21 cellular contexts compared by ENCODE assay signal in genomic region chr4:134740290-134740689, GRCh38.
DNase-seq lines count a peak whose midpoint lies in the region; ATAC-seq and TF ChIP-seq lines count a peak whose summit lies in the region.
"Had no signal": no experiment of that assay in that cellular context is flagged by ENCODE, and none has a peak within 500 bp of the region (broad histone marks: within the 10 kb centered on the region; RNA-seq: fewer than 3 reads in every experiment).

No MANE protein-coding gene starts in this region.

- peak; percentile 90 for ATAC-seq in GM18861 (IDR thresholded peaks at IDR 0.05; ENCODE audit: unreplicated experiment)
- peak; percentile 88 for ATAC-seq in HG02852 (IDR thresholded peaks at IDR 0.05; ENCODE audit: unreplicated experiment)
- peak; percentile 51 for ATAC-seq in HG03520 (IDR thresholded peaks at IDR 0.05; ENCODE audit: unreplicated experiment)
- ATAC-seq: esophagus mucosa, gastrocnemius medialis, K562 had no signal

- no peaks in the 10 kb centered on the region for H4K20me1 ChIP-seq in OCI-LY7 (ENCODE audit: insufficient read depth, low read length)

- no peaks in the 10 kb centered on the region for H3K9me3 ChIP-seq in OCI-LY7 (ENCODE audit: low read length)
- H3K9me3 ChIP-seq: gastrocnemius medialis, sigmoid colon had no signal

- POLR2A ChIA-PET in OCI-LY7 (lab: Charles Lee): no interaction called here

- BruUV-seq in OCI-LY7 (replicated peaks; lab: Mats Ljungman, UMichigan): no TSS peak

- no peaks in the 10 kb centered on the region for H3K36me3 ChIP-seq in OCI-LY7 (ENCODE audit: insufficient read depth, low read length)
- H3K36me3 ChIP-seq: gastrocnemius medialis, sigmoid colon had no signal

- CTCF ChIA-PET in OCI-LY7 (lab: Charles Lee; ENCODE audit: unreplicated experiment): no interaction called here

- intact Hi-C loops in OCI-LY7 (cut with micrococcal nuclease; ENCODE audit: unreplicated experiment): no loop called here

- no peak overlapping the region for H2AFZ ChIP-seq in OCI-LY7 (ENCODE audit: low read length)

- no peak for TF ChIP-seq CTCF in OCI-LY7 (conservative IDR thresholded peaks at IDR 0.05; ENCODE audit: low read length)

- no peaks in the 10 kb centered on the region for H3K79me2 ChIP-seq in OCI-LY7 (ENCODE audit: insufficient read depth, low read depth, low read length)

- no peak overlapping the region for H3K4me3 ChIP-seq in OCI-LY7 (ENCODE audit: low read depth, low read length, poor library complexity, severe bottlenecking)
- H3K4me3 ChIP-seq: gastrocnemius medialis, K562, sigmoid colon had no signal

- no peaks in the 10 kb centered on the region for H3K9me2 ChIP-seq in OCI-LY7 (ENCODE audit: insufficient read depth, low read length)

- peak; percentile 3 for DNase-seq in OCI-LY7 (ENCODE audit: low spot score)
- DNase-seq in midbrain (lab: John Stamatoyannopoulos, UW): no peak
- no peak for DNase-seq in HCEC 1CT
- DNase-seq in C1 segment of cervical spinal cord (lab: John Stamatoyannopoulos, UW): no peak
- no peak for DNase-seq in COLO829 (ENCODE audit: low spot score)
- DNase-seq: activated CD4-positive, alpha-beta T cell treated with anti-CD3 and anti-CD28 coated beads for 4 hours; DMS79 treated with DMSO at 0.1 percent for 48 hours; effector CD8-positive, alpha-beta T cell; gastrocnemius medialis; mesenchymal stem cell; NCI-H1105; NCI-H2171; NCI-H774; posterior cingulate gyrus; sigmoid colon; stimulated activated naive B cell treated with anti-CD40 and anti-IgM and Interleukin-4, amounts not matched to agents 10 μg/mL and 1 μg/mL and 100 μg/mL, for 72 hours had no signal

- no peak overlapping the region for H3K4me2 ChIP-seq in OCI-LY7 (ENCODE audit: low read length)

- no peak overlapping the region for H3K27ac ChIP-seq in OCI-LY7 (ENCODE audit: low read depth, low read length, poor library complexity, severe bottlenecking)
- H3K27ac ChIP-seq: gastrocnemius medialis, sigmoid colon had no signal

- peaks cover 3% of the 10 kb centered on the region for H3K4me1 ChIP-seq in OCI-LY7 (ENCODE audit: insufficient read depth, low read length, poor library complexity, severe bottlenecking)
- H3K4me1 ChIP-seq: gastrocnemius medialis, sigmoid colon had no signal
